ENCODE assay signal across 8 cellular contexts in the genomic region with DNA sequence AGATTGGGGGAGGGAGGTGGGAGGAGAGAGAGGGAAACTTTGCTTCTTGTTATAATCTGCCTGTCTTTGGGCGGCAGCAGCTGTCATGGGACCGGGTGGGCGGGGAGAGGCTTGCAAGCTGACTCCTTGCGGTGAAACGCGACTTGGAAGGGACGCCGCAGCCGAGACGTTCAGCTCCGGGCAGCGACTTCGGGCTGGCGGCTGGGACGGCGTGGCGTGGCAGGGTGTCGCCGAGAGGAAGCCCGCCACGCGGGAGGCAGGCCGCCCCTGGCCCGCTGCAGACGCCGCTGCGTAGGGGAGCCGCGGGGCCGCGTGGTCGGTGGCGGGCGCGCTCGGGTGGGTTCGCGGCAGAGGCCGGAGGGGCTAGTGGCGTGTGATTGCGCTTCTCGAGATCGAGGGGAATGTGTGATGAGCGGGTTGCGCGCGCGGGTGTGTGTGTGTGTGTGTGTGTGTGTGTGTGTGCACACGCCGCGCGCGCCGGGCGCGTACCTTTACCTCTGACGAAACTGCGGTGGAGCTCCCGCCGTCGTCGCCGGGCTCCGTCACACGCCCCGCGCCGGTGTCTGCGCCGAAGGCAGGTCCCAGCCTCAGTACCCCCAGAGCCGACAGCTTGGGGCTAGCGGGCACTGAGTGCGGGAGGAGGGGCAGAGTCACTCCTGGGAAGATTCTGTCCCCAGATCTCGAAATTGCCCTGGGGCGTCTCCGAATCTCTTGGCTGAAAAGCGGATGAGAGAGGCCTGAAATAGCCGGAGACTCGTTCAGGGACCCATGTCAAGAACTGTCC. TPM values are rescaled to one million over a fixed set of nuclear protein-coding genes. Genes with fewer than 3 reads are reported as not detected.
A peak's percentile ranks its signal among the peaks of the same experiment; 100 is the strongest.
DNase-seq lines count a peak whose midpoint lies in the region; ATAC-seq and TF ChIP-seq lines count a peak whose summit lies in the region.

No MANE protein-coding gene starts in this region.

- no peaks in the 10 kb centered on the region for H3K4me1 ChIP-seq in ACC112 (ENCODE audit: control insufficient read depth, insufficient read depth, low read length, unreplicated experiment)
- no peaks in the 10 kb centered on the region for H3K4me1 ChIP-seq in naive thymus-derived CD4-positive, alpha-beta T cell (ENCODE audit: control insufficient read depth in 2 of 2, insufficient read depth in 2 of 2, low read length in 2 of 2)

- no peaks in the 10 kb centered on the region for H3K9me3 ChIP-seq in naive thymus-derived CD4-positive, alpha-beta T cell (ENCODE audit: control insufficient read depth in 2 of 3, low read length in 3 of 3)

- no peaks in the 10 kb centered on the region for H3K27me3 Mint-ChIP-seq in activated T-cell treated with anti-CD3 and anti-CD28 coated beads, Interleukin-2, amount 50 U/mL, for 72 hours (ENCODE audit: low read depth)
- peaks cover 0 to 18% (median 0%) of the 10 kb centered on the region in 5 donors for H3K27me3 Mint-ChIP-seq in naive thymus-derived CD4-positive, alpha-beta T cell

- peak overlapping the region; percentile 97 for H3K4me3 ChIP-seq in ACC112 (ENCODE audit: low read depth, low read length)
- peak overlapping the region; percentile 75 for H3K4me3 ChIP-seq in fibroblast of mammary gland (ENCODE audit: control insufficient read depth, low read depth, low read length)
- peak overlapping the region; percentile 84 for H3K4me3 ChIP-seq in naive thymus-derived CD4-positive, alpha-beta T cell (ENCODE audit: low read length)

- intact Hi-C loops in naive thymus-derived CD4-positive, alpha-beta T cell (cut with micrococcal nuclease) = loop anchor here (1.0 to 10.0 kb wide), 14 partner anchors 95 to 1521 kb away; a partner anchor contains a TSS

- H3K4me3 Mint-ChIP-seq in activated T-cell treated with anti-CD3 and anti-CD28 coated beads, Interleukin-2, amount 50 U/mL, for 72 hours = peak overlapping the region; percentile 77 to 91
- H3K4me3 Mint-ChIP-seq in naive thymus-derived CD4-positive, alpha-beta T cell = peak overlapping the region; percentile 77 to 92 (median 87)
- peak overlapping the region; percentile 82 for H3K4me3 Mint-ChIP-seq in stimulated activated effector memory CD8-positive, alpha-beta T cell treated with anti-CD3 and anti-CD28 coated beads, Interleukin-12 subunit alpha, Interleukin-12 subunit beta, amount 100 ng/mL, for 72 hours

- no peaks in the 10 kb centered on the region for H3K79me2 ChIP-seq in ACC112 (ENCODE audit: control insufficient read depth, insufficient read depth, low read length, unreplicated experiment)

- peaks cover 20% of the 10 kb centered on the region for H3K4me1 Mint-ChIP-seq in activated T-cell treated with anti-CD3 and anti-CD28 coated beads, Interleukin-2, amount 50 U/mL, for 72 hours (ENCODE audit: low read depth)
- peaks cover 0 to 17% (median 8%) of the 10 kb centered on the region in 7 donors for H3K4me1 Mint-ChIP-seq in naive thymus-derived CD4-positive, alpha-beta T cell
- H3K4me1 Mint-ChIP-seq in stimulated activated effector memory CD8-positive, alpha-beta T cell treated with anti-CD3 and anti-CD28 coated beads, Interleukin-12 subunit alpha, Interleukin-12 subunit beta, amount 100 ng/mL, for 72 hours = no peaks in the 10 kb centered on the region

- H2AFZ ChIP-seq in ACC112 (ENCODE audit: low read length, unreplicated experiment) = peak overlapping the region; percentile 99

- CTCF ChIA-PET in naive thymus-derived CD4-positive, alpha-beta T cell (lab: Charles Lee) = interaction anchor here (0.5 to 1.4 kb wide), 3 partner anchors 36 to 510 kb away, joined by 3 to 4 read pairs (median 3); no protein-coding TSS in a partner anchor

- TF ChIP-seq CTCF in fibroblast of mammary gland (conservative IDR thresholded peaks at IDR 0.05; ENCODE audit: control insufficient read depth, insufficient read depth, low read depth, low read length) = no peak

- no peaks in the 10 kb centered on the region for H3K36me3 ChIP-seq in ACC112 (ENCODE audit: insufficient read depth, low read length)
- peaks cover 0 to 13% (median 0%) of the 10 kb centered on the region in 3 experiments for H3K36me3 ChIP-seq in naive thymus-derived CD4-positive, alpha-beta T cell (ENCODE audit: control insufficient read depth in 2 of 3, insufficient read depth in 3 of 3, low read length in 3 of 3)

- no peaks in the 10 kb centered on the region for H3K27me3 ChIP-seq in ACC112 (ENCODE audit: insufficient read depth, low read length)
- no peaks in the 10 kb centered on the region for H3K27me3 ChIP-seq in naive thymus-derived CD4-positive, alpha-beta T cell (ENCODE audit: control insufficient read depth in 2 of 2, insufficient read depth in 2 of 2, low read length in 2 of 2)

- ATAC-seq in GM18909 (IDR thresholded peaks at IDR 0.05; ENCODE audit: poor library complexity, unreplicated experiment) (peak; percentile 54), HG03139 (IDR thresholded peaks at IDR 0.05; ENCODE audit: unreplicated experiment) (peak; percentile 40)
- ATAC-seq in activated T-cell treated with anti-CD3 and anti-CD28 coated beads, Interleukin-2, amount 50 U/mL, for 72 hours (replicated peaks in 1 of 2) = peak; percentile 54
- peak; percentile 64 for ATAC-seq in naive thymus-derived CD4-positive, alpha-beta T cell
- ATAC-seq in stimulated activated effector memory CD8-positive, alpha-beta T cell treated with anti-CD3 and anti-CD28 coated beads, Interleukin-12 subunit alpha, Interleukin-12 subunit beta, amount 100 ng/mL, for 72 hours = peak; percentile 68

- no peaks in the 10 kb centered on the region for H3K9me3 Mint-ChIP-seq in activated T-cell treated with anti-CD3 and anti-CD28 coated beads, Interleukin-2, amount 50 U/mL, for 72 hours
- no peaks in the 10 kb centered on the region for H3K9me3 Mint-ChIP-seq in naive thymus-derived CD4-positive, alpha-beta T cell
- no peaks in the 10 kb centered on the region for H3K9me3 Mint-ChIP-seq in stimulated activated effector memory CD8-positive, alpha-beta T cell treated with anti-CD3 and anti-CD28 coated beads, Interleukin-12 subunit alpha, Interleukin-12 subunit beta, amount 100 ng/mL, for 72 hours

- H3K27ac ChIP-seq in ACC112 (ENCODE audit: low read depth, low read length) = no peak overlapping the region
- H3K27ac ChIP-seq in naive thymus-derived CD4-positive, alpha-beta T cell (ENCODE audit: low read depth, low read length) = peak overlapping the region; percentile 67

- H3K27ac Mint-ChIP-seq in activated T-cell treated with anti-CD3 and anti-CD28 coated beads, Interleukin-2, amount 50 U/mL, for 72 hours = no peak overlapping the region
- peak overlapping the region in 8 of 9 donors; percentile 38 to 93 (median 78) for H3K27ac Mint-ChIP-seq in naive thymus-derived CD4-positive, alpha-beta T cell
- peak overlapping the region; percentile 60 for H3K27ac Mint-ChIP-seq in stimulated activated effector memory CD8-positive, alpha-beta T cell treated with anti-CD3 and anti-CD28 coated beads, Interleukin-12 subunit alpha, Interleukin-12 subunit beta, amount 100 ng/mL, for 72 hours

- H3K36me3 Mint-ChIP-seq in activated T-cell treated with anti-CD3 and anti-CD28 coated beads, Interleukin-2, amount 50 U/mL, for 72 hours (ENCODE audit: insufficient read depth in 2 of 2) = peaks cover 0 to 3% of the 10 kb centered on the region in 2 donors
- no peaks in the 10 kb centered on the region for H3K36me3 Mint-ChIP-seq in naive thymus-derived CD4-positive, alpha-beta T cell
- H3K36me3 Mint-ChIP-seq in stimulated activated effector memory CD8-positive, alpha-beta T cell treated with anti-CD3 and anti-CD28 coated beads, Interleukin-12 subunit alpha, Interleukin-12 subunit beta, amount 100 ng/mL, for 72 hours = no peaks in the 10 kb centered on the region

- POLR2A ChIA-PET in naive thymus-derived CD4-positive, alpha-beta T cell (lab: Charles Lee) = interaction anchor here (1.1 kb wide), 2 partner anchors 10 to 269 kb away, joined by 3 read pairs; a partner anchor contains a TSS

- peak; percentile 90 for DNase-seq in OCI-M1 (lab: John Stamatoyannopoulos, UW)
- peak; percentile 60 to 76 for DNase-seq in activated T-cell treated with anti-CD3 and anti-CD28 coated beads, Interleukin-2, amount 50 U/mL, for 72 hours
- DNase-seq in fibroblast of mammary gland (ENCODE audit: low read depth) = peak; percentile 82
- DNase-seq in naive thymus-derived CD4-positive, alpha-beta T cell = peak; percentile 52 to 84 (median 67)
- peak; percentile 24 to 65 for DNase-seq in stimulated activated effector memory CD8-positive, alpha-beta T cell treated with anti-CD3 and anti-CD28 coated beads, Interleukin-12 subunit alpha, Interleukin-12 subunit beta, amount 100 ng/mL, for 72 hours (ENCODE audit: low spot score in 2 of 2)

RNA-seq across cellular contexts. Expression of a gene that starts 1.7 kb away (rescaled TPM):
- 1 to 10 TPM; 3.1 to 5.2 TPM for total RNA-seq in activated T-cell treated with anti-CD3 and anti-CD28 coated beads, Interleukin-2, amount 50 U/mL, for 72 hours
- total RNA-seq in naive thymus-derived CD4-positive, alpha-beta T cell = 10 to 100 TPM in 1 of 5 experiments, 1 to 10 TPM in 4; 4.3 to 10.9 (median 5.0) TPM
- 1 to 10 TPM; 1.8 to 2.4 TPM for polyA plus RNA-seq in naive thymus-derived CD4-positive, alpha-beta T cell
